In the genomic region with DNA sequence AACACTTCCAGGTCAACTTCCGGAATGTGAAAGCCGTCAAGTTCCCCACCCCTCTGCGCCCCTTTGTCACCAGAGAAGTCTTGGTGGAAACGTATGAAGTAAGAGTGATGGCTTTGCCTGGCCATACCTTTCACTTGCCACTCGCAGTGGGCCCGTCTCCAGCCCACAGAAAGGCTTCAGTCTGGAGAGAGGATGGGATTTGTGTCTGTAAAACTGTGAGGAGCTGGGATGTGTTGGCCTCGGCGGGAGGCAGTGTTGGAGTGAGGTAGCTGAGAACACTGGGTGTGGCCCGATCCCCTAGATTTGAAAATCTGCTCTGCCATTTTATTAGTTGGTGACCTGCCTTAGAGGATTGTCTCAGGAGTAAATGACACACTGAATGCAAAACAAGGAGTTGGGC, we compare ENCODE assay signal across 20 cellular contexts. TPM values are rescaled to one million over a fixed set of nuclear protein-coding genes. Genes with fewer than 3 reads are reported as not detected.
DNase-seq lines count a peak whose midpoint lies in the region; ATAC-seq and TF ChIP-seq lines count a peak whose summit lies in the region.
"Had no signal": no experiment of that assay in that cellular context is flagged by ENCODE, and none has a peak within 500 bp of the region (broad histone marks: within the 10 kb centered on the region; RNA-seq: fewer than 3 reads in every experiment).

No MANE protein-coding gene starts in this region.

- peaks cover 5% of the 10 kb centered on the region for H3K4me1 ChIP-seq in CD4-positive, CD25-positive, alpha-beta regulatory T cell (ENCODE audit: control insufficient read depth, insufficient read depth, low read length, poor library complexity, severe bottlenecking)
- H3K4me1 ChIP-seq in CD8-positive, alpha-beta T cell (ENCODE audit: insufficient read depth, low read length): peaks cover 9% of the 10 kb centered on the region

- H3K27ac ChIP-seq in CD4-positive, CD25-positive, alpha-beta regulatory T cell (ENCODE audit: insufficient read depth, low read length, poor library complexity, severe bottlenecking): no peak overlapping the region
- no peak overlapping the region for H3K27ac ChIP-seq in CD8-positive, alpha-beta T cell (ENCODE audit: low read depth, low read length)
- H3K27ac ChIP-seq: C4-2B, GM23248 had no signal

- no peaks in the 10 kb centered on the region for H3K9me3 Mint-ChIP-seq in CD4-positive, CD25-positive, alpha-beta regulatory T cell
- no peaks in the 10 kb centered on the region for H3K9me3 Mint-ChIP-seq in CD8-positive, alpha-beta T cell
- no peaks in the 10 kb centered on the region for H3K9me3 Mint-ChIP-seq in stimulated activated effector memory CD8-positive, alpha-beta T cell treated with anti-CD3 and anti-CD28 coated beads, Interleukin-12 subunit alpha, Interleukin-12 subunit beta, amount 100 ng/mL, for 72 hours

- peaks cover 26% of the 10 kb centered on the region for H3K36me3 ChIP-seq in CD4-positive, CD25-positive, alpha-beta regulatory T cell (ENCODE audit: control insufficient read depth, insufficient read depth, low read length)
- H3K36me3 ChIP-seq in CD8-positive, alpha-beta T cell (ENCODE audit: insufficient read depth, low read length): peaks cover 18% of the 10 kb centered on the region

- DNase-seq in CD4-positive, CD25-positive, alpha-beta regulatory T cell: no peak
- no peak for DNase-seq in CD8-positive, alpha-beta T cell
- DNase-seq in mesenteric fat pad (ENCODE audit: low spot score): peak; percentile 26
- no peak for DNase-seq in stimulated activated effector memory CD8-positive, alpha-beta T cell treated with anti-CD3 and anti-CD28 coated beads, Interleukin-12 subunit alpha, Interleukin-12 subunit beta, amount 100 ng/mL, for 72 hours (ENCODE audit: low spot score in 2 of 2)
- no peak for DNase-seq in stimulated activated CD4-positive, alpha-beta T cell treated with anti-CD3 and anti-CD28 coated beads, Interleukin-15, amount 100 ng/mL, for 24 hours
- no peak for DNase-seq in LoVo (ENCODE audit: low spot score)
- DNase-seq: ACHN; Calu3; CD4-positive, alpha-beta memory T cell; DMS 273 treated with DMSO at 0.1 percent for 48 hours; DMS53; DND-41; EL; GM23248 had no signal

- H3K27me3 Mint-ChIP-seq in CD4-positive, CD25-positive, alpha-beta regulatory T cell: no peaks in the 10 kb centered on the region
- H3K27me3 Mint-ChIP-seq in CD8-positive, alpha-beta T cell (ENCODE audit: low read depth): no peaks in the 10 kb centered on the region
- H3K27me3 Mint-ChIP-seq: CD4-positive, alpha-beta memory T cell had no signal

- H3K36me3 Mint-ChIP-seq in CD4-positive, CD25-positive, alpha-beta regulatory T cell: peaks cover 44% of the 10 kb centered on the region
- H3K36me3 Mint-ChIP-seq in CD8-positive, alpha-beta T cell: peaks cover 67% of the 10 kb centered on the region
- H3K36me3 Mint-ChIP-seq in stimulated activated effector memory CD8-positive, alpha-beta T cell treated with anti-CD3 and anti-CD28 coated beads, Interleukin-12 subunit alpha, Interleukin-12 subunit beta, amount 100 ng/mL, for 72 hours: peaks cover 47% of the 10 kb centered on the region

- no peak for ATAC-seq in CD4-positive, CD25-positive, alpha-beta regulatory T cell (ENCODE audit: low read depth in 2 of 2)
- ATAC-seq in CD8-positive, alpha-beta T cell: no peak
- no peak for ATAC-seq in stimulated activated effector memory CD8-positive, alpha-beta T cell treated with anti-CD3 and anti-CD28 coated beads, Interleukin-12 subunit alpha, Interleukin-12 subunit beta, amount 100 ng/mL, for 72 hours
- ATAC-seq in GM21717 (IDR thresholded peaks at IDR 0.05; ENCODE audit: unreplicated experiment) (no peak), GM18519 (IDR thresholded peaks at IDR 0.05; ENCODE audit: low FRiP score, unreplicated experiment) (no peak)
- ATAC-seq: GM12878, HepG2 had no signal

- H3K4me3 ChIP-seq in CD4-positive, CD25-positive, alpha-beta regulatory T cell (ENCODE audit: low read depth, low read length): no peak overlapping the region
- no peak overlapping the region for H3K4me3 ChIP-seq in CD8-positive, alpha-beta T cell (ENCODE audit: low read depth, low read length)
- H3K4me3 ChIP-seq: GM12878, GM23248, HAP-1 had no signal

- POLR2A ChIA-PET in CD8-positive, alpha-beta T cell (lab: Charles Lee): no interaction called here

- no peaks in the 10 kb centered on the region for H3K9me3 ChIP-seq in CD4-positive, CD25-positive, alpha-beta regulatory T cell (ENCODE audit: control insufficient read depth in 2 of 2, low read length in 2 of 2)
- H3K9me3 ChIP-seq in CD8-positive, alpha-beta T cell (ENCODE audit: low read length): no peaks in the 10 kb centered on the region
- H3K9me3 ChIP-seq: HAP-1 had no signal

- TF ChIP-seq CTCF in CD8-positive, alpha-beta T cell (IDR thresholded peaks at IDR 0.05): no peak

- H3K4me1 Mint-ChIP-seq in CD4-positive, CD25-positive, alpha-beta regulatory T cell: peaks cover 0 to 34% (median 23%) of the 10 kb centered on the region in 4 donors
- peaks cover 29% of the 10 kb centered on the region for H3K4me1 Mint-ChIP-seq in CD8-positive, alpha-beta T cell (ENCODE audit: low read depth)
- peaks cover 25% of the 10 kb centered on the region for H3K4me1 Mint-ChIP-seq in stimulated activated effector memory CD8-positive, alpha-beta T cell treated with anti-CD3 and anti-CD28 coated beads, Interleukin-12 subunit alpha, Interleukin-12 subunit beta, amount 100 ng/mL, for 72 hours

- H3K27ac Mint-ChIP-seq in CD4-positive, CD25-positive, alpha-beta regulatory T cell: peak overlapping the region in 2 of 3 donors; percentile 31 to 71
- peak overlapping the region; percentile 55 for H3K27ac Mint-ChIP-seq in CD8-positive, alpha-beta T cell
- peak overlapping the region; percentile 8 for H3K27ac Mint-ChIP-seq in stimulated activated effector memory CD8-positive, alpha-beta T cell treated with anti-CD3 and anti-CD28 coated beads, Interleukin-12 subunit alpha, Interleukin-12 subunit beta, amount 100 ng/mL, for 72 hours

- intact Hi-C loops in CD8-positive, alpha-beta T cell (cut with DNase I, micrococcal nuclease): loop anchor here (10.0 kb wide), 2 partner anchors 46 to 904 kb away; partner anchors contain the start of gene HIPK2 (in 1 of the 2)

- H3K4me3 Mint-ChIP-seq in CD4-positive, CD25-positive, alpha-beta regulatory T cell: peak overlapping the region in 1 of 4 donors; percentile 39
- no peak overlapping the region for H3K4me3 Mint-ChIP-seq in CD8-positive, alpha-beta T cell
- H3K4me3 Mint-ChIP-seq in stimulated activated effector memory CD8-positive, alpha-beta T cell treated with anti-CD3 and anti-CD28 coated beads, Interleukin-12 subunit alpha, Interleukin-12 subunit beta, amount 100 ng/mL, for 72 hours: no peak overlapping the region
- H3K4me3 Mint-ChIP-seq: CD4-positive, alpha-beta memory T cell had no signal

- CTCF ChIA-PET in CD8-positive, alpha-beta T cell (lab: Charles Lee): no interaction called here

- H3K27me3 ChIP-seq in CD4-positive, CD25-positive, alpha-beta regulatory T cell (ENCODE audit: control insufficient read depth, insufficient read depth, low read length): no peaks in the 10 kb centered on the region
- H3K27me3 ChIP-seq in CD8-positive, alpha-beta T cell (ENCODE audit: insufficient read depth, low read length): no peaks in the 10 kb centered on the region

RNA-seq across cellular contexts. Expression of gene ADCK2, which starts 6.4 kb away (rescaled TPM):
- total RNA-seq in CD4-positive, CD25-positive, alpha-beta regulatory T cell: 14.3 TPM
- polyA plus RNA-seq in CD4-positive, CD25-positive, alpha-beta regulatory T cell: 10 to 100 TPM; 29.9 to 35.2 (median 32.1) TPM
- total RNA-seq in CD8-positive, alpha-beta T cell: 10 to 100 TPM; 15.4 to 17.0 TPM
- total RNA-seq in mesenteric fat pad: 13.3 TPM

RNA-seq across cellular contexts. Expression of gene NDUFB2, which starts 17.3 kb away (rescaled TPM):
- total RNA-seq in CD4-positive, CD25-positive, alpha-beta regulatory T cell: 91.5 TPM
- 100 to 1,000 TPM; 388 to 529 (median 432) TPM for polyA plus RNA-seq in CD4-positive, CD25-positive, alpha-beta regulatory T cell
- total RNA-seq in CD8-positive, alpha-beta T cell: 10 to 100 TPM; 83.9 to 84.5 TPM
- total RNA-seq in mesenteric fat pad: 202 TPM

RNA-seq across cellular contexts. Expression of gene DENND2A, which starts 38.6 kb away (rescaled TPM):
- not detected for total RNA-seq in CD4-positive, CD25-positive, alpha-beta regulatory T cell
- polyA plus RNA-seq in CD4-positive, CD25-positive, alpha-beta regulatory T cell: not detected
- total RNA-seq in CD8-positive, alpha-beta T cell: under 1 TPM in 1 of 2 experiments, not detected in 1; 0.27 TPM
- total RNA-seq in mesenteric fat pad: 24.6 TPM
- total RNA-seq: Calu3; CD4-positive, alpha-beta memory T cell; GM12878; HepG2 had no signal
- polyA plus RNA-seq: CD4-positive, alpha-beta memory T cell; HepG2 had no signal

Comparison
In these comparisons a context has a peak if more than half of its experiments do, and no peak if none do; other contexts are left out.
1. RNA of gene DENND2A, which starts 38.6 kb away (total RNA-seq): 24.6 TPM in mesenteric fat pad (single experiment); 0.27 TPM in CD8-positive, alpha-beta T cell and not detected in CD4-positive, CD25-positive, alpha-beta regulatory T cell (single experiment); every median in the first group is over 10 times any median in the second.
2. Peak in every context shown above with its lines, with median percentiles within 50 percentile points of each other: H3K27ac Mint-ChIP-seq.